Comparison of ENCODE assay signal across 8 cellular contexts in genomic region chr12:1529862-1530591, GRCh38.
DNase-seq lines count a peak whose midpoint lies in the region; ATAC-seq and TF ChIP-seq lines count a peak whose summit lies in the region.

No MANE protein-coding gene starts in this region.

- peak overlapping the region; percentile 95 for H3K4me2 ChIP-seq in hepatocyte
- peak overlapping the region; percentile 87 for H3K4me2 ChIP-seq in smooth muscle cell

- H3K4me1 ChIP-seq in hepatocyte (ENCODE audit: insufficient read depth) (peaks cover 4% of the 10 kb centered on the region), smooth muscle cell (ENCODE audit: low read depth) (peaks cover 10% of the 10 kb centered on the region)

- intact Hi-C loops in activated T-helper 1 cell treated with anti-CD3 and anti-CD28 coated beads, Interleukin-12 subunit alpha, Interleukin-12 subunit beta, Interleukin-2, Interleukin-4 antibody, amounts not matched to agents 30 ng/mL and 10 ng/mL and 1 ng/mL, durations not matched to agents 14 hours and 24 hours and 36 hours (cut with micrococcal nuclease), result loop anchor here (5.0 kb wide), 3 partner anchors 58 to 538 kb away; partner anchors contain the start of gene ERC1

- H3K36me3 Mint-ChIP-seq in activated T-helper 1 cell treated with anti-CD3 and anti-CD28 coated beads, Interleukin-12 subunit alpha, Interleukin-12 subunit beta, Interleukin-2, Interleukin-4 antibody, amounts not matched to agents 30 ng/mL and 10 ng/mL and 1 ng/mL, durations not matched to agents 14 hours and 24 hours and 36 hours (ENCODE audit: low read depth), result no peaks in the 10 kb centered on the region

- peaks cover 62% of the 10 kb centered on the region for H3K27me3 ChIP-seq in hepatocyte
- peaks cover 43% of the 10 kb centered on the region for H3K27me3 ChIP-seq in smooth muscle cell (ENCODE audit: low read depth)

- peaks cover 27% of the 10 kb centered on the region for H3K4me1 Mint-ChIP-seq in activated T-helper 1 cell treated with anti-CD3 and anti-CD28 coated beads, Interleukin-12 subunit alpha, Interleukin-12 subunit beta, Interleukin-2, Interleukin-4 antibody, amounts not matched to agents 30 ng/mL and 10 ng/mL and 1 ng/mL, durations not matched to agents 14 hours and 24 hours and 36 hours (ENCODE audit: low read depth)

- TF ChIP-seq CTCF in hepatocyte (IDR thresholded peaks at IDR 0.05; ENCODE audit: poor library complexity) (no peak), smooth muscle cell (IDR thresholded peaks at IDR 0.05; ENCODE audit: borderline replicate concordance, insufficient read depth, poor library complexity, severe bottlenecking) (no peak)

- H4K20me1 ChIP-seq in hepatocyte (ENCODE audit: insufficient read depth, poor library complexity, severe bottlenecking) (no peaks in the 10 kb centered on the region), smooth muscle cell (ENCODE audit: low read depth) (peaks cover 35% of the 10 kb centered on the region)

- no peaks in the 10 kb centered on the region for H3F3A ChIP-seq in smooth muscle cell (ENCODE audit: low read depth)

- H3K79me2 ChIP-seq in hepatocyte (peaks cover 10% of the 10 kb centered on the region), smooth muscle cell (ENCODE audit: low read depth) (no peaks in the 10 kb centered on the region)

- peaks cover 65% of the 10 kb centered on the region for H3K27me3 Mint-ChIP-seq in activated T-helper 1 cell treated with anti-CD3 and anti-CD28 coated beads, Interleukin-12 subunit alpha, Interleukin-12 subunit beta, Interleukin-2, Interleukin-4 antibody, amounts not matched to agents 30 ng/mL and 10 ng/mL and 1 ng/mL, durations not matched to agents 14 hours and 24 hours and 36 hours (ENCODE audit: insufficient read depth)

- no peaks in the 10 kb centered on the region for H3K9me3 Mint-ChIP-seq in activated T-helper 1 cell treated with anti-CD3 and anti-CD28 coated beads, Interleukin-12 subunit alpha, Interleukin-12 subunit beta, Interleukin-2, Interleukin-4 antibody, amounts not matched to agents 30 ng/mL and 10 ng/mL and 1 ng/mL, durations not matched to agents 14 hours and 24 hours and 36 hours

- WGBS in hepatocyte (ENCODE audit: low lambda C conversion rate, missing lambda C conversion rate), result 4% methylated on average over 52 of the region's 101 CpGs
- 3% methylated on average over 42 of the region's 101 CpGs for WGBS in smooth muscle cell (ENCODE audit: low lambda C conversion rate)

- ATAC-seq in GM21526 (IDR thresholded peaks at IDR 0.05; ENCODE audit: low FRiP score, unreplicated experiment), result no peak

- H3K27ac ChIP-seq in hepatocyte, result no peak overlapping the region
- no peak overlapping the region for H3K27ac ChIP-seq in smooth muscle cell (ENCODE audit: low read depth)

- no peaks in the 10 kb centered on the region for H3K36me3 ChIP-seq in hepatocyte (replicated peaks; ENCODE audit: insufficient read depth, low read depth)
- no peaks in the 10 kb centered on the region for H3K36me3 ChIP-seq in smooth muscle cell (ENCODE audit: low read depth)

- peak overlapping the region; percentile 74 for H3K4me3 Mint-ChIP-seq in activated T-helper 1 cell treated with anti-CD3 and anti-CD28 coated beads, Interleukin-12 subunit alpha, Interleukin-12 subunit beta, Interleukin-2, Interleukin-4 antibody, amounts not matched to agents 30 ng/mL and 10 ng/mL and 1 ng/mL, durations not matched to agents 14 hours and 24 hours and 36 hours

- H2AFZ ChIP-seq in hepatocyte (peak overlapping the region; percentile 86), smooth muscle cell (ENCODE audit: low read depth) (peak overlapping the region; percentile 58)

- H3K9me3 ChIP-seq in hepatocyte (ENCODE audit: low read depth) (no peaks in the 10 kb centered on the region), smooth muscle cell (replicated peaks; ENCODE audit: low read depth) (no peaks in the 10 kb centered on the region)

- H3K4me3 ChIP-seq in hepatocyte, result peak overlapping the region; percentile 75
- H3K4me3 ChIP-seq in smooth muscle cell, result peak overlapping the region; percentile 56

- H3K9ac ChIP-seq in smooth muscle cell (ENCODE audit: low read depth), result no peak overlapping the region

- DNase-seq in stimulated activated CD4-positive, alpha-beta T cell treated with anti-CD3 and anti-CD28 coated beads, Interleukin-15, amount 100 ng/mL, for 24 hours, result peak; percentile 27
- no peak for DNase-seq in stimulated activated CD4-positive, alpha-beta T cell treated with anti-CD3 and anti-CD28 coated beads, Interleukin-1b, Interleukin-23, amount 100 ng/mL, for 48 hours
- DNase-seq in activated T-helper 1 cell treated with anti-CD3 and anti-CD28 coated beads, Interleukin-12 subunit alpha, Interleukin-12 subunit beta, Interleukin-2, Interleukin-4 antibody, amounts not matched to agents 30 ng/mL and 10 ng/mL and 1 ng/mL, durations not matched to agents 14 hours and 24 hours and 36 hours (ENCODE audit: low spot score), result no peak
- DNase-seq in hepatocyte (ENCODE audit: low spot score) (peak; percentile 44), smooth muscle cell (lab: John Stamatoyannopoulos, UW; ENCODE audit: unreplicated experiment) (no peak), NCI-H1694 treated with DMSO at 0.1 percent for 48 hours (lab: John Stamatoyannopoulos, UW) (no peak), NCI-H524 treated with DMSO at 0.1 percent for 48 hours (lab: John Stamatoyannopoulos, UW) (no peak)

- no peaks in the 10 kb centered on the region for H3K9me2 ChIP-seq in hepatocyte (replicated peaks; ENCODE audit: insufficient read depth)

- H3K27ac Mint-ChIP-seq in activated T-helper 1 cell treated with anti-CD3 and anti-CD28 coated beads, Interleukin-12 subunit alpha, Interleukin-12 subunit beta, Interleukin-2, Interleukin-4 antibody, amounts not matched to agents 30 ng/mL and 10 ng/mL and 1 ng/mL, durations not matched to agents 14 hours and 24 hours and 36 hours, result no peak overlapping the region

Comparison
In these comparisons a context has a peak if more than half of its experiments do, and no peak if none do; other contexts are left out.
1. DNase-seq: peak in stimulated activated CD4-positive, alpha-beta T cell treated with anti-CD3 and anti-CD28 coated beads, Interleukin-15, amount 100 ng/mL, for 24 hours (single experiment) and hepatocyte (single experiment); none in stimulated activated CD4-positive, alpha-beta T cell treated with anti-CD3 and anti-CD28 coated beads, Interleukin-1b, Interleukin-23, amount 100 ng/mL, for 48 hours (single experiment), activated T-helper 1 cell treated with anti-CD3 and anti-CD28 coated beads, Interleukin-12 subunit alpha, Interleukin-12 subunit beta, Interleukin-2, Interleukin-4 antibody, amounts not matched to agents 30 ng/mL and 10 ng/mL and 1 ng/mL, durations not matched to agents 14 hours and 24 hours and 36 hours (single experiment), smooth muscle cell (single experiment), NCI-H1694 treated with DMSO at 0.1 percent for 48 hours (single experiment) and NCI-H524 treated with DMSO at 0.1 percent for 48 hours (single experiment).